In genomic region chr6:157143885-157144795, GRCh38 we compare ENCODE assay signal across 1 cellular context.
TF ChIP-seq lines count a peak whose summit lies in the region.

No MANE protein-coding gene starts in this region.

TF ChIP-seq in H1, 55 proteins besides CTCF, POLR2A, EP300 and RAD21 (continued from another document):
- TF ChIP-seq TAF7 (optimal IDR thresholded peaks at IDR 0.05; ENCODE audit: borderline replicate concordance, low read depth, low read length) (no peak), TCF12 (IDR thresholded peaks at IDR 0.05; ENCODE audit: low read depth, low read length) (no peak), ASH2L (IDR thresholded peaks at IDR 0.05; ENCODE audit: low read length) (no peak), EGR1 (IDR thresholded peaks at IDR 0.05; ENCODE audit: borderline replicate concordance, low read depth, low read length) (no peak)
